In the genomic region with DNA sequence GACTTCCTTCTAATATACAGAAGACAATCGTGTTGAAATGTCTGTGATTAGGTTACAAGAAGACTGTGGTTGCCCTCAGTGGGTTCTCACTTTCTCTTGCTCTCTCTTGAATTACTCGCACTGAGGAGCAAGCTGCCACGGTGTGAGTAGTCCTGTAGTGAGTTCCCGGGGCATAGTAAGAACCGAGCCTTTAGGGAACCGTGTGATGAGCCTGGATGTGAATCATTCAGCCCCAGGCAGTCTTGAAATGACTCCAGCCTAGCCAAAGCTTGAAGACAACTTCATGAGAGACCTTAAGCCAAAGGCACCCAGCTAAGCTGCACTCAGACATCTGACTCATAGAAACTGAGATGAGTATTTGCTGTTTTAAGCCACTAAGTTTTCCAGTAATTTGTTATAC, we compare ENCODE assay signal across 12 cellular contexts.
A peak's percentile ranks its signal among the peaks of the same experiment; 100 is the strongest.
DNase-seq lines count a peak whose midpoint lies in the region; ATAC-seq, FAIRE-seq and TF ChIP-seq lines count a peak whose summit lies in the region.
"Had no signal": no experiment of that assay in that cellular context is flagged by ENCODE, and none has a peak within 500 bp of the region (broad histone marks: within the 10 kb centered on the region; RNA-seq: fewer than 3 reads in every experiment).

No MANE protein-coding gene starts in this region.

- ATAC-seq in GM19397 (IDR thresholded peaks at IDR 0.05; ENCODE audit: unreplicated experiment) (peak; percentile 43), HG03280 (IDR thresholded peaks at IDR 0.05; ENCODE audit: unreplicated experiment) (peak; percentile 58)
- ATAC-seq: heart right ventricle had no signal

- no peak overlapping the region for H3K27ac ChIP-seq in astrocyte (ENCODE audit: low read depth, low read length)
- H3K27ac ChIP-seq: heart right ventricle, uterus had no signal

- no peaks in the 10 kb centered on the region for H3K79me2 ChIP-seq in astrocyte (ENCODE audit: insufficient read depth, low read length)

- H3K4me2 ChIP-seq in astrocyte (ENCODE audit: low read length), result no peak overlapping the region

- H3K9me3 Mint-ChIP-seq in astrocyte (ENCODE audit: unreplicated experiment) (no peaks in the 10 kb centered on the region), mesothelial cell of epicardium (no peaks in the 10 kb centered on the region)

- H3K36me3 Mint-ChIP-seq in astrocyte (ENCODE audit: low read depth, unreplicated experiment), result no peaks in the 10 kb centered on the region
- H3K36me3 Mint-ChIP-seq in mesothelial cell of epicardium, result no peaks in the 10 kb centered on the region

- no peaks in the 10 kb centered on the region for H4K20me1 ChIP-seq in astrocyte (ENCODE audit: insufficient read depth, low read length)

- no peak overlapping the region for H2AFZ ChIP-seq in astrocyte (ENCODE audit: low read depth, low read length)

- DNase-seq in ELR (ENCODE audit: low read depth), result peak; percentile 93
- peak; percentile 46 for DNase-seq in astrocyte (ENCODE audit: low read depth)
- DNase-seq in urothelium cell line (ENCODE audit: low spot score), result no peak
- no peak for DNase-seq in mesothelial cell of epicardium (ENCODE audit: low spot score in 2 of 2, unreplicated experiment in 2 of 2)
- DNase-seq in head of caudate nucleus, result no peak
- no peak for DNase-seq in mucosa of gallbladder (ENCODE audit: low spot score)
- DNase-seq: heart right ventricle, uterus had no signal

- H3K27ac Mint-ChIP-seq in astrocyte (ENCODE audit: unreplicated experiment) (no peak overlapping the region), mesothelial cell of epicardium (no peak overlapping the region)
- H3K27ac Mint-ChIP-seq: B cell had no signal

- H3K4me1 Mint-ChIP-seq in astrocyte (ENCODE audit: low read depth, unreplicated experiment) (no peaks in the 10 kb centered on the region), mesothelial cell of epicardium (no peaks in the 10 kb centered on the region)
- H3K4me1 Mint-ChIP-seq: B cell had no signal

- H3K27me3 Mint-ChIP-seq in astrocyte (ENCODE audit: low read depth, unreplicated experiment) (no peaks in the 10 kb centered on the region), mesothelial cell of epicardium (ENCODE audit: low read depth) (no peaks in the 10 kb centered on the region)
- H3K27me3 Mint-ChIP-seq: B cell had no signal

- H3K36me3 ChIP-seq in astrocyte (ENCODE audit: insufficient read depth, low read length), result no peaks in the 10 kb centered on the region
- H3K36me3 ChIP-seq: heart right ventricle, uterus had no signal

- no peaks in the 10 kb centered on the region for H3K27me3 ChIP-seq in astrocyte (ENCODE audit: insufficient read depth, low read length)
- H3K27me3 ChIP-seq: heart right ventricle, uterus had no signal

- H3K4me3 ChIP-seq in astrocyte (ENCODE audit: insufficient read depth, low read depth, low read length), result no peak overlapping the region
- H3K4me3 ChIP-seq: heart right ventricle, uterus had no signal

- no peaks in the 10 kb centered on the region for H3K9me3 ChIP-seq in astrocyte (ENCODE audit: insufficient read depth, low read depth, low read length)
- H3K9me3 ChIP-seq: uterus had no signal

- H3K4me1 ChIP-seq in astrocyte (ENCODE audit: insufficient read depth, low read length), result no peaks in the 10 kb centered on the region
- H3K4me1 ChIP-seq: heart right ventricle, uterus had no signal

- FAIRE-seq in astrocyte (lab: Jason Lieb, UNC) (no peak), urothelium cell line (lab: Jason Lieb, UNC) (no peak)
- FAIRE-seq: TTC549 had no signal

- H3K4me3 Mint-ChIP-seq in astrocyte (ENCODE audit: unreplicated experiment) (no peak overlapping the region), mesothelial cell of epicardium (no peak overlapping the region)
- H3K4me3 Mint-ChIP-seq: B cell had no signal

- no peak overlapping the region for H3K9ac ChIP-seq in astrocyte (ENCODE audit: low read length)

- no peak for TF ChIP-seq CTCF in astrocyte (IDR thresholded peaks at IDR 0.05; ENCODE audit: insufficient read depth, low read depth, low read length)
- TF ChIP-seq CTCF in mesothelial cell of epicardium (IDR thresholded peaks at IDR 0.05; ENCODE audit: unreplicated experiment), result no peak

- intact Hi-C loops in head of caudate nucleus (cut with DNase I), result no loop called here

Comparison
In these comparisons a context has a peak if more than half of its experiments do, and no peak if none do; other contexts are left out.
1. DNase-seq: peak in ELR (single experiment) and astrocyte (single experiment); none in urothelium cell line (single experiment), mesothelial cell of epicardium (0 of 2), head of caudate nucleus (0 of 42) and mucosa of gallbladder (single experiment).